Comparison of ENCODE assay signal across 8 cellular contexts in the genomic region with DNA sequence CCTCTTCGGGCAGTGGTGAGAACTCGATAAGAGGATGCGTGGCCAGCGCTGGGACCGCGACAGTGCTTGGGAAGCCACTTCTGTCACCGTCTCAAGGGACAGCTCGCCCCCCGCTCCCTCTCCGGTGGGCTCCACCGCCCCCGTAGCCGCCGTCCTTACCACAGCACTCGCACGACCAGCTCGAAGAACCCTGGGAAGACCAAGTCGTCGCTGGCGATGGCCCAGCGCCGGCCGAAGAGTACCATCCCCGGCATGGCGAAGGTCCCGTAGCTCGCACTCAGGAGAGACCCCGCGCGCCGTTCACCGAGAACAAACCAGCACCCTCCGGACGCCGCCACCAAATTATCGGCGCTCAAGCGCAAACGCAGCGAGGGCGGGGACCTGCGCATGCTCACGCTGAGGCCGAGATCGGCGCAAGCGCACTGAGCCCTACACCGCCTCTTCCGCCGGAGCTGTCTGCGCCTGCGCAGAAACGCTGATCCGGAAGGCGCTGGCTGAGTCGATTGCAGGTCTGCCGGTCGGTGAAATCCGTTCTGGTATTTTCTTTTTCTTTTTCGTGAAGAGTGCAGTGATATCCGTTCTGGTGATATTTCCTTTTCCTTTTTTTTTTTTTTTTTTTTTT. TPM values are rescaled to one million over a fixed set of nuclear protein-coding genes. Genes with fewer than 3 reads are reported as not detected.
A peak's percentile ranks its signal among the peaks of the same experiment; 100 is the strongest.
DNase-seq lines count a peak whose midpoint lies in the region; ATAC-seq and TF ChIP-seq lines count a peak whose summit lies in the region.

A gene with protein sequence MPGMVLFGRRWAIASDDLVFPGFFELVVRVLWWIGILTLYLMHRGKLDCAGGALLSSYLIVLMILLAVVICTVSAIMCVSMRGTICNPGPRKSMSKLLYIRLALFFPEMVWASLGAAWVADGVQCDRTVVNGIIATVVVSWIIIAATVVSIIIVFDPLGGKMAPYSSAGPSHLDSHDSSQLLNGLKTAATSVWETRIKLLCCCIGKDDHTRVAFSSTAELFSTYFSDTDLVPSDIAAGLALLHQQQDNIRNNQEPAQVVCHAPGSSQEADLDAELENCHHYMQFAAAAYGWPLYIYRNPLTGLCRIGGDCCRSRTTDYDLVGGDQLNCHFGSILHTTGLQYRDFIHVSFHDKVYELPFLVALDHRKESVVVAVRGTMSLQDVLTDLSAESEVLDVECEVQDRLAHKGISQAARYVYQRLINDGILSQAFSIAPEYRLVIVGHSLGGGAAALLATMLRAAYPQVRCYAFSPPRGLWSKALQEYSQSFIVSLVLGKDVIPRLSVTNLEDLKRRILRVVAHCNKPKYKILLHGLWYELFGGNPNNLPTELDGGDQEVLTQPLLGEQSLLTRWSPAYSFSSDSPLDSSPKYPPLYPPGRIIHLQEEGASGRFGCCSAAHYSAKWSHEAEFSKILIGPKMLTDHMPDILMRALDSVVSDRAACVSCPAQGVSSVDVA (minus strand): TSS at position 366 of the 622 bp plus-strand sequence. CDS start 112 bp downstream, at position 254.

- H3K27ac ChIP-seq in WERI-Rb-1: peak within 1 kb of the TSS; percentile 80
- peak within 1 kb of the TSS; percentile 83 to 92 for H3K27ac ChIP-seq in breast epithelium
- peak within 1 kb of the TSS; percentile 92 for H3K27ac ChIP-seq in skeletal muscle tissue (ENCODE audit: low read depth, low read length)

- no peak for TF ChIP-seq CTCF in AG04449 (IDR thresholded peaks at IDR 0.05; ENCODE audit: insufficient read depth, low read length, missing control alignments)
- no peak for TF ChIP-seq CTCF in WERI-Rb-1 (IDR thresholded peaks at IDR 0.05; ENCODE audit: low read depth, low read length)
- TF ChIP-seq CTCF in breast epithelium (IDR thresholded peaks at IDR 0.05): no peak

- DNase-seq in AG04449 (ENCODE audit: low read depth, low spot score) (peak; percentile 24), NCI-H2227 (lab: John Stamatoyannopoulos, UW; ENCODE audit: unreplicated experiment) (peak; percentile 96), WERI-Rb-1 (peak; percentile 95), breast epithelium (ENCODE audit: low spot score in 2 of 2) (peak; percentile 82 to 94)

- POLR2A ChIA-PET in AG04449 (lab: Yijun Ruan, JAX): interaction anchor here (0.8 to 2.3 kb wide), 3 partner anchors 8 to 29 kb away, joined by 3 to 7 read pairs (median 3); no protein-coding TSS in a partner anchor

- no peaks in the 10 kb centered on the region for H3K9me3 ChIP-seq in WERI-Rb-1 (ENCODE audit: severe bottlenecking)
- no peaks in the 10 kb centered on the region for H3K9me3 ChIP-seq in breast epithelium
- H3K9me3 ChIP-seq in iPS-18c (ENCODE audit: control insufficient read depth, insufficient read depth, low read length): no peaks in the 10 kb centered on the region
- no peaks in the 10 kb centered on the region for H3K9me3 ChIP-seq in skeletal muscle tissue (ENCODE audit: control insufficient read depth in 3 of 3, low read length in 3 of 3)

- intact Hi-C loops in breast epithelium (cut with DNase I; ENCODE audit: low total_unique reads): no loop called here

- peak within 1 kb of the TSS; percentile 99 for H3K4me3 ChIP-seq in AG04449 (ENCODE audit: low read depth, low read length)
- peak within 1 kb of the TSS; percentile 92 for H3K4me3 ChIP-seq in WERI-Rb-1 (ENCODE audit: low read depth, low read length)
- peak within 1 kb of the TSS; percentile 83 to 97 (median 88) for H3K4me3 ChIP-seq in breast epithelium
- peak within 1 kb of the TSS; percentile 97 for H3K4me3 ChIP-seq in iPS-18c (ENCODE audit: insufficient read depth, low read depth, low read length)
- H3K4me3 ChIP-seq in skeletal muscle tissue (ENCODE audit: low read length in 3 of 3): peak within 1 kb of the TSS; percentile 92 to 97 (median 96)

- TF ChIP-seq POLR2A in breast epithelium (IDR thresholded peaks at IDR 0.05): peak; percentile 73

- H3K36me3 ChIP-seq in WERI-Rb-1 (peaks cover 34% of the 10 kb centered on the region), breast epithelium (peaks cover 4% of the 10 kb centered on the region), skeletal muscle tissue (ENCODE audit: control insufficient read depth in 3 of 3, insufficient read depth in 3 of 3, low read length in 3 of 3) (peaks cover 12 to 22% (median 12%) of the 10 kb centered on the region in 3 donors)

- no peaks in the 10 kb centered on the region for H3K27me3 ChIP-seq in WERI-Rb-1 (ENCODE audit: insufficient read depth, low read depth, severe bottlenecking)
- H3K27me3 ChIP-seq in breast epithelium: no peaks in the 10 kb centered on the region
- H3K27me3 ChIP-seq in skeletal muscle tissue (ENCODE audit: control insufficient read depth in 3 of 3, insufficient read depth in 3 of 3, low read length in 3 of 3): no peaks in the 10 kb centered on the region

- H3K9ac ChIP-seq in skeletal muscle tissue (ENCODE audit: low read depth in 1 of 3, low read length in 3 of 3): peak within 1 kb of the TSS; percentile 91 to 98 (median 97)

- CTCF ChIA-PET in AG04449 (lab: Yijun Ruan, JAX): interaction anchor here (1.5 kb wide), 1 partner anchor 9 kb away, joined by 3 read pairs; no protein-coding TSS in a partner anchor

- ATAC-seq in GM18909 (IDR thresholded peaks at IDR 0.05; ENCODE audit: poor library complexity, unreplicated experiment) (peak; percentile 80), HG03159 (IDR thresholded peaks at IDR 0.05; ENCODE audit: unreplicated experiment) (peak; percentile 83)

- H3K4me1 ChIP-seq in breast epithelium (peaks cover 0 to 6% of the 10 kb centered on the region in 2 donors), skeletal muscle tissue (ENCODE audit: control insufficient read depth in 3 of 3, insufficient read depth in 3 of 3, low read length in 3 of 3) (peaks cover 24 to 39% (median 25%) of the 10 kb centered on the region in 3 donors)

RNA-seq across cellular contexts. Expression of the gene that starts here (rescaled TPM):
- 10 to 100 TPM; 15.4 to 18.0 (median 17.6) TPM for total RNA-seq in breast epithelium
- 19.3 TPM for total RNA-seq in skeletal muscle tissue

Comparison
In these comparisons a context has a peak if more than half of its experiments do, and no peak if none do; other contexts are left out.
1. Peak in every context shown above with its lines: DNase-seq, ATAC-seq, H3K4me3 ChIP-seq and H3K27ac ChIP-seq.
2. DNase-seq: peak in every context shown above with its lines; median percentile 96 in NCI-H2227; 95 in WERI-Rb-1; 88 in breast epithelium; 24 in AG04449.